Comparison of ENCODE assay signal across 19 cellular contexts in the genomic region with DNA sequence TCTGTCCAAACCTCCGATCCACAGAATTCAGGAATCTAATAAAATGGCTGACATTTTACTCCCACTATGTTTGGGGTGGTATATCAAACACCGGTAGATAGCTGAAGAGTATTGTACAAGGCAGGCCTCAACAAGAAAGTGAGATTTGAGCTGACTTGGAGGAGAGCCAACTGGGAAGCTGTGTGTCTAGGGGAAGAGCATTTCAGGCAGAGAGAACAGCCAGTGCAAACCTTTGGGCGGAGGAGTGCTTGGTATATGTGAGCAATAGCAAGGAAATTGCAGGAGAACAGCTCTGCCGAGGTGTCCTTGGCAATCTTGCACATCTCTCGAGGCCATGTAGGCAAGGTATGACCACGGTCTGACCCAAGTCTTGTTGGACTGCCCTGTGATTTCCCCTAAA. TPM values are rescaled to one million over a fixed set of nuclear protein-coding genes. Genes with fewer than 3 reads are reported as not detected.
DNase-seq lines count a peak whose midpoint lies in the region; ATAC-seq and TF ChIP-seq lines count a peak whose summit lies in the region.
"Had no signal": no experiment of that assay in that cellular context is flagged by ENCODE, and none has a peak within 500 bp of the region (broad histone marks: within the 10 kb centered on the region; RNA-seq: fewer than 3 reads in every experiment).

No MANE protein-coding gene starts in this region.

- peaks cover 19% of the 10 kb centered on the region for H3K4me1 Mint-ChIP-seq in MCF 10A (ENCODE audit: insufficient read depth, unreplicated experiment)
- peaks cover 9% of the 10 kb centered on the region for H3K4me1 Mint-ChIP-seq in activated naive CD4-positive, alpha-beta T cell treated with anti-CD3 and anti-CD28 coated beads for 36 hours (ENCODE audit: low read depth)

- peaks cover 17% of the 10 kb centered on the region for H3F3A ChIP-seq in GM23248 (ENCODE audit: insufficient read depth)

- H3K27ac Mint-ChIP-seq in MCF 10A (ENCODE audit: low read depth, unreplicated experiment) = no peak overlapping the region
- H3K27ac Mint-ChIP-seq in activated naive CD4-positive, alpha-beta T cell treated with anti-CD3 and anti-CD28 coated beads for 36 hours = no peak overlapping the region
- H3K27ac Mint-ChIP-seq: activated naive CD8-positive, alpha-beta T cell treated with anti-CD3 and anti-CD28 coated beads, Interleukin-2, amount 50 U/mL, for 24 hours; endodermal cell; stimulated activated naive CD8-positive, alpha-beta T cell treated with anti-CD3 and anti-CD28 coated beads, Interleukin-15, amount 100 ng/mL, for 72 hours had no signal

- no peak overlapping the region for H2AFZ ChIP-seq in GM23248

- H3K27ac ChIP-seq in breast epithelium (no peak overlapping the region), GM23248 (no peak overlapping the region)
- H3K27ac ChIP-seq: left lung, SK-N-MC had no signal

- peaks cover 20% of the 10 kb centered on the region for H3K27me3 Mint-ChIP-seq in MCF 10A (ENCODE audit: insufficient read depth, unreplicated experiment)
- peaks cover 18% of the 10 kb centered on the region for H3K27me3 Mint-ChIP-seq in activated naive CD4-positive, alpha-beta T cell treated with anti-CD3 and anti-CD28 coated beads for 36 hours (ENCODE audit: low read depth)

- H3K36me3 ChIP-seq in breast epithelium (no peaks in the 10 kb centered on the region), GM23248 (ENCODE audit: low read depth) (no peaks in the 10 kb centered on the region)
- H3K36me3 ChIP-seq: left lung had no signal

- no peaks in the 10 kb centered on the region for H3K36me3 Mint-ChIP-seq in MCF 10A (ENCODE audit: insufficient read depth, unreplicated experiment)
- H3K36me3 Mint-ChIP-seq in activated naive CD4-positive, alpha-beta T cell treated with anti-CD3 and anti-CD28 coated beads for 36 hours (ENCODE audit: low read depth) = no peaks in the 10 kb centered on the region

- H4K20me1 ChIP-seq in GM23248 (ENCODE audit: insufficient read depth) = no peaks in the 10 kb centered on the region

- no peaks in the 10 kb centered on the region for H3K9me2 ChIP-seq in GM23248 (ENCODE audit: insufficient read depth)

- H3K27me3 ChIP-seq in breast epithelium = no peaks in the 10 kb centered on the region
- H3K27me3 ChIP-seq in GM23248 (replicated peaks; ENCODE audit: insufficient read depth) = peaks cover 33% of the 10 kb centered on the region

- 86 to 91% methylated on average over 6 of the region's 6 CpGs for WGBS in GM23248 (ENCODE audit: low coverage in 1 of 2, low lambda C conversion rate in 2 of 2, missing lambda C conversion rate in 2 of 2), 2 experiments

- TF ChIP-seq CTCF in MCF 10A (IDR thresholded peaks at IDR 0.05; ENCODE audit: unreplicated experiment) (no peak), breast epithelium (IDR thresholded peaks at IDR 0.05) (no peak)

- H3K4me3 ChIP-seq in breast epithelium (no peak overlapping the region), GM23248 (no peak overlapping the region)
- H3K4me3 ChIP-seq: left lung, SK-N-MC had no signal

- H3K79me2 ChIP-seq in GM23248 (ENCODE audit: insufficient read depth) = no peaks in the 10 kb centered on the region

- no peak overlapping the region for H3K4me2 ChIP-seq in GM23248 (ENCODE audit: unreplicated experiment)

- peak; percentile 51 for ATAC-seq in esophagus mucosa
- ATAC-seq: activated naive CD8-positive, alpha-beta T cell treated with anti-CD3 and anti-CD28 coated beads, Interleukin-2, amount 50 U/mL, for 24 hours; activated T-cell treated with anti-CD3 and anti-CD28 coated beads, Interleukin-2, amount 50 U/mL, for 4 hours; left lung; PC-3; stimulated activated naive CD8-positive, alpha-beta T cell treated with anti-CD3 and anti-CD28 coated beads, Interleukin-15, amount 100 ng/mL, for 72 hours had no signal

- H3K4me1 ChIP-seq in breast epithelium (no peaks in the 10 kb centered on the region), GM23248 (ENCODE audit: insufficient read depth) (no peaks in the 10 kb centered on the region)

- H3K9me3 ChIP-seq in breast epithelium (no peaks in the 10 kb centered on the region), GM23248 (ENCODE audit: low read depth) (no peaks in the 10 kb centered on the region)
- H3K9me3 ChIP-seq: left lung had no signal

- TF ChIP-seq POLR2A in breast epithelium (IDR thresholded peaks at IDR 0.05) = no peak

- H3K9ac ChIP-seq in GM23248 = no peak overlapping the region

- H3K4me3 Mint-ChIP-seq in MCF 10A (ENCODE audit: unreplicated experiment) = no peak overlapping the region
- H3K4me3 Mint-ChIP-seq in activated naive CD4-positive, alpha-beta T cell treated with anti-CD3 and anti-CD28 coated beads for 36 hours = no peak overlapping the region

- CTCF ChIA-PET in MCF 10A (lab: Yijun Ruan, JAX) = interaction anchor here (2.3 to 2.8 kb wide), 2 partner anchors 9 to 151 kb away, joined by 15 to 17 read pairs; no protein-coding TSS in a partner anchor
- CTCF ChIA-PET in activated naive CD4-positive, alpha-beta T cell treated with anti-CD3 and anti-CD28 coated beads for 36 hours (lab: Charles Lee) = interaction anchor here (0.9 to 1.1 kb wide), 3 partner anchors 9 to 154 kb away, joined by 3 to 4 read pairs (median 4); no protein-coding TSS in a partner anchor

- BruUV-seq in MCF 10A (replicated peaks; lab: Mats Ljungman, UMichigan) = no TSS peak

- intact Hi-C loops in MCF 10A (cut with micrococcal nuclease) = no loop called here
- intact Hi-C loops in breast epithelium (cut with DNase I; ENCODE audit: low total_unique reads) = no loop called here
- intact Hi-C loops in activated naive CD4-positive, alpha-beta T cell treated with anti-CD3 and anti-CD28 coated beads for 36 hours (cut with micrococcal nuclease) = no loop called here

- in situ Hi-C loops in GM23248 (cut with MboI) = loop anchor here (25.0 kb wide), 1 partner anchor 541 kb away; the partner anchor contains the start of gene RGPD8

- DNase-seq in MCF 10A (ENCODE audit: unreplicated experiment) (peak; percentile 71), breast epithelium (ENCODE audit: low spot score in 2 of 2) (no peak), NCI-H2196 treated with DMSO at 0.1 percent for 48 hours (lab: John Stamatoyannopoulos, UW; ENCODE audit: unreplicated experiment) (peak; percentile 30), germinal center (ENCODE audit: low spot score) (no peak), GM23248 (no peak), iPS-NIHi11 (ENCODE audit: low spot score) (no peak)
- DNase-seq in activated naive CD4-positive, alpha-beta T cell treated with anti-CD3 and anti-CD28 coated beads for 36 hours = no peak
- DNase-seq: ACHN; activated CD4-positive, alpha-beta T cell treated with anti-CD3 and anti-CD28 coated beads, Interleukin-2, amount 50 U/mL, for 48 hours; activated naive CD8-positive, alpha-beta T cell treated with anti-CD3 and anti-CD28 coated beads, Interleukin-2, amount 50 U/mL, for 24 hours; activated T-cell treated with anti-CD3 and anti-CD28 coated beads, Interleukin-2, amount 50 U/mL, for 4 hours; NCI-H1436; NCI-H526; PC-3; stimulated activated naive CD8-positive, alpha-beta T cell treated with anti-CD3 and anti-CD28 coated beads, Interleukin-15, amount 100 ng/mL, for 72 hours had no signal

- POLR2A ChIA-PET in MCF 10A (lab: Yijun Ruan, JAX) = interaction anchor here (0.8 to 1.9 kb wide), 3 partner anchors 9 to 137 kb away, joined by 3 to 5 read pairs (median 5); partner anchors contain the start of gene ANAPC1

- no peaks in the 10 kb centered on the region for H3K9me3 Mint-ChIP-seq in MCF 10A (ENCODE audit: unreplicated experiment)
- H3K9me3 Mint-ChIP-seq in activated naive CD4-positive, alpha-beta T cell treated with anti-CD3 and anti-CD28 coated beads for 36 hours = no peaks in the 10 kb centered on the region
- H3K9me3 Mint-ChIP-seq: activated naive CD8-positive, alpha-beta T cell treated with anti-CD3 and anti-CD28 coated beads, Interleukin-2, amount 50 U/mL, for 24 hours; activated T-cell treated with anti-CD3 and anti-CD28 coated beads, Interleukin-2, amount 50 U/mL, for 4 hours; stimulated activated naive CD8-positive, alpha-beta T cell treated with anti-CD3 and anti-CD28 coated beads, Interleukin-15, amount 100 ng/mL, for 72 hours had no signal

RNA-seq across cellular contexts. Expression of gene MERTK, which starts 1.8 kb away (rescaled TPM):
- total RNA-seq in MCF 10A (2022) (0.19 and 0.49 TPM in 2 replicates), breast epithelium (10 to 100 TPM; 21.0 to 84.3 (median 36.3) TPM), esophagus mucosa (5.4 TPM)
- under 1 TPM; 0.57 to 0.88 TPM for total RNA-seq in activated naive CD4-positive, alpha-beta T cell treated with anti-CD3 and anti-CD28 coated beads for 36 hours
- under 0.01 TPM in 1 of 2 replicates, not detected in the other for total RNA-seq in GM23248 (2014; rRNA removed; shearing (Covaris generic))
- polyA plus RNA-seq in GM23248 (2016; fragmentation: Nextera tagmentation; extraction: Ambion mirVana) = not detected in 2 replicates

RNA-seq across cellular contexts. Expression of gene ANAPC1, which starts 12.6 kb away (rescaled TPM):
- total RNA-seq in MCF 10A (2022) (48.8 and 66.1 TPM in 2 replicates), breast epithelium (10 to 100 TPM; 45.0 to 52.8 (median 49.5) TPM), esophagus mucosa (30.4 TPM)
- 100 to 1,000 TPM in 1 of 2 experiments, 10 to 100 TPM in 1; 92.5 to 104 TPM for total RNA-seq in activated naive CD4-positive, alpha-beta T cell treated with anti-CD3 and anti-CD28 coated beads for 36 hours
- 26.5 and 35.7 TPM in 2 replicates for total RNA-seq in GM23248 (2014; rRNA removed; shearing (Covaris generic))
- 11.3 and 13.5 TPM in 2 replicates for polyA plus RNA-seq in GM23248 (2016; fragmentation: Nextera tagmentation; extraction: Ambion mirVana)

Comparison
In these comparisons a context has a peak if more than half of its experiments do, and no peak if none do; other contexts are left out.
1. DNase-seq: peak in MCF 10A (single experiment) and NCI-H2196 treated with DMSO at 0.1 percent for 48 hours (single experiment); none in breast epithelium (0 of 2), activated naive CD4-positive, alpha-beta T cell treated with anti-CD3 and anti-CD28 coated beads for 36 hours (single experiment), germinal center (single experiment), GM23248 (single experiment) and iPS-NIHi11 (single experiment).